19 cellular contexts compared by ENCODE assay signal in genomic region chr9:117156150-117156688, GRCh38.
DNase-seq lines count a peak whose midpoint lies in the region; ATAC-seq and TF ChIP-seq lines count a peak whose summit lies in the region.
"Had no signal": no experiment of that assay in that cellular context is flagged by ENCODE, and none has a peak within 500 bp of the region (broad histone marks: within the 10 kb centered on the region; RNA-seq: fewer than 3 reads in every experiment).

No MANE protein-coding gene starts in this region.

- H3K4me3 ChIP-seq in fibroblast of villous mesenchyme (ENCODE audit: low read depth, low read length), result no peak overlapping the region
- H3K4me3 ChIP-seq: BLaER1 treated with 17β-estradiol and CSF1 and Interleukin-3, amounts not matched to agents 10 nM and 100 nM had no signal

- ATAC-seq in HG02981 (IDR thresholded peaks at IDR 0.05; ENCODE audit: unreplicated experiment), result no peak
- ATAC-seq: CD8-positive, alpha-beta T cell had no signal

- DNase-seq in DMS 273 treated with DMSO at 0.1 percent for 48 hours (lab: John Stamatoyannopoulos, UW), result peak; percentile 69
- DNase-seq in NCI-H1694 treated with DMSO at 0.1 percent for 48 hours (lab: John Stamatoyannopoulos, UW), result peak; percentile 14
- peak; percentile 89 to 99 for DNase-seq in NCI-H524 (lab: John Stamatoyannopoulos, UW)
- peak; percentile 10 for DNase-seq in fibroblast of villous mesenchyme (ENCODE audit: low read depth)
- DNase-seq in NCI-H187 treated with DMSO at 0.1 percent for 48 hours (lab: John Stamatoyannopoulos, UW), result no peak
- DNase-seq in NCI-H748 (lab: John Stamatoyannopoulos, UW; ENCODE audit: unreplicated experiment), result no peak
- DNase-seq: Calu3; CD8-positive, alpha-beta T cell; DND-41; H7; HFFc6; KG1; NCI-H1436; NCI-H2081; NK-92 treated with Interleukin-12 subunit alpha and Interleukin-12 subunit beta, amount 100 ng/mL, for 24 hours; Right ventricle myocardium superior; SW 1271 had no signal

- no peak for TF ChIP-seq CTCF in fibroblast of villous mesenchyme (IDR thresholded peaks at IDR 0.05; ENCODE audit: insufficient read depth, low read depth, low read length)

Comparison
In these comparisons a context has a peak if more than half of its experiments do, and no peak if none do; other contexts are left out.
1. DNase-seq: peak in DMS 273 treated with DMSO at 0.1 percent for 48 hours (single experiment), NCI-H1694 treated with DMSO at 0.1 percent for 48 hours (single experiment), NCI-H524 (2 of 2) and fibroblast of villous mesenchyme (single experiment); none in NCI-H187 treated with DMSO at 0.1 percent for 48 hours (single experiment) and NCI-H748 (single experiment).